Comparison of ENCODE assay signal across 26 cellular contexts in genomic region chr10:104371753-104372152, GRCh38.
"Had no signal": no experiment of that assay in that cellular context is flagged by ENCODE, and none has a peak within 500 bp of the region (broad histone marks: within the 10 kb centered on the region; RNA-seq: fewer than 3 reads in every experiment).

No MANE protein-coding gene starts in this region.

- H3K27me3 ChIP-seq: testis, thyroid gland, tibial artery, upper lobe of left lung, uterus, vagina had no signal

- ATAC-seq: stimulated activated effector memory CD8-positive, alpha-beta T cell treated with anti-CD3 and anti-CD28 coated beads, Interleukin-12 subunit alpha, Interleukin-12 subunit beta, amount 100 ng/mL, for 72 hours; stimulated activated memory B cell treated with anti-CD40 and anti-IgM and Interleukin-4, amounts not matched to agents 10 μg/mL and 1 μg/mL and 100 μg/mL, for 72 hours; stimulated activated naive B cell treated with anti-CD40 and anti-IgM and Interleukin-4, amounts not matched to agents 10 μg/mL and 1 μg/mL and 100 μg/mL, for 72 hours; stimulated activated naive CD8-positive, alpha-beta T cell treated with anti-CD3 and anti-CD28 coated beads, Interleukin-15, amount 100 ng/mL, for 72 hours; stimulated activated naive CD8-positive, alpha-beta T cell treated with anti-CD3 and anti-CD28 coated beads, Interleukin-15, Interleukin-2, amounts not matched to agents 100 U/mL and 50 U/mL, for 24 hours; upper lobe of right lung had no signal

- H3K4me3 ChIP-seq: stomach, suprapubic skin, testis, thoracic aorta, thyroid gland, tibial artery, tibial nerve, transverse colon, upper lobe of left lung, upper lobe of right lung, uterus, vagina had no signal

- DNase-seq: stimulated activated CD4-positive, alpha-beta T cell treated with anti-CD3 and anti-CD28 coated beads, Interleukin-2, amount 100 ng/mL, for 48 hours; stimulated activated CD4-positive, alpha-beta T cell treated with anti-CD3 and anti-CD28 coated beads, Interleukin-4, amount 100 ng/mL, for 1 hour; stimulated activated CD4-positive, alpha-beta T cell treated with anti-CD3 and anti-CD28 coated beads, Interleukin-4, amount 100 ng/mL, for 24 hours; stimulated activated CD4-positive, alpha-beta T cell treated with anti-CD3 and anti-CD28 coated beads, Interleukin-4, amount 100 ng/mL, for 4 hours; stimulated activated CD8-positive, alpha-beta memory T cell treated with anti-CD3 and anti-CD28 coated beads, Interleukin-4, amount 100 ng/mL, for 48 hours; stimulated activated naive B cell treated with anti-CD40 and anti-IgM and Interleukin-4, amounts not matched to agents 10 μg/mL and 1 μg/mL and 100 μg/mL, for 72 hours; stimulated activated naive CD4-positive, alpha-beta T cell; stimulated activated naive CD4-positive, alpha-beta T cell treated with Interleukin-2 at 50 U/mL for 16 hours; stimulated activated naive CD8-positive, alpha-beta T cell treated with anti-CD3 and anti-CD28 coated beads, Interleukin-15, amount 100 ng/mL, for 72 hours; stimulated activated naive CD8-positive, alpha-beta T cell treated with anti-CD3 and anti-CD28 coated beads, Interleukin-15, Interleukin-2, amounts not matched to agents 100 U/mL and 50 U/mL, for 24 hours; stomach; substantia nigra; testis; thyroid gland; tibial artery; transverse colon; trophoblast cell; upper lobe of left lung; upper lobe of right lung; uterus had no signal

- H3K9me3 ChIP-seq: testis, thyroid gland, upper lobe of right lung, uterus, vagina had no signal

- H3K36me3 ChIP-seq: stomach, suprapubic skin, thoracic aorta, thyroid gland, transverse colon, upper lobe of left lung, upper lobe of right lung, uterus, vagina had no signal

- H3K4me1 ChIP-seq: suprapubic skin, testis, thyroid gland, tibial artery, tibial nerve, transverse colon, upper lobe of left lung, upper lobe of right lung, uterus, vagina had no signal

- H3K27ac ChIP-seq: stomach, suprapubic skin, testis, thoracic aorta, thyroid gland, tibial artery, tibial nerve, transverse colon, upper lobe of left lung, upper lobe of right lung, uterus, vagina had no signal
